Comparison of ENCODE assay signal across 21 cellular contexts in genomic region chr1:114472408-114472807, GRCh38. TPM values are rescaled to one million over a fixed set of nuclear protein-coding genes. Genes with fewer than 3 reads are reported as not detected.
DNase-seq lines count a peak whose midpoint lies in the region; ATAC-seq, FAIRE-seq and TF ChIP-seq lines count a peak whose summit lies in the region.
"Had no signal": no experiment of that assay in that cellular context is flagged by ENCODE, and none has a peak within 500 bp of the region (broad histone marks: within the 10 kb centered on the region; RNA-seq: fewer than 3 reads in every experiment).

No MANE protein-coding gene starts in this region.

- BruUV-seq in HepG2 (replicated peaks; lab: Mats Ljungman, UMichigan) (no TSS peak), HCT116 (replicated peaks; lab: Mats Ljungman, UMichigan) (no TSS peak)

- peaks cover 7% of the 10 kb centered on the region for H3K79me1 ChIP-seq in trophoblast cell (ENCODE audit: low read length)

- RAD21 ChIA-PET in HCT116 (lab: Charles Lee; ENCODE audit: low non-redundant PET in 1 of 2, low total read pairs in 2 of 2, uncharacterized antibody in 2 of 2, unreplicated experiment in 2 of 2): no interaction called here

- peaks cover 45 to 69% of the 10 kb centered on the region in 2 donors for H3K4me1 Mint-ChIP-seq in effector memory CD8-positive, alpha-beta T cell (ENCODE audit: low read depth in 2 of 2)

- H3K27me3 ChIP-seq in HepG2 (ENCODE audit: control insufficient read depth in 1 of 2, insufficient read depth in 2 of 2, low read length in 2 of 2): no peaks in the 10 kb centered on the region
- no peaks in the 10 kb centered on the region for H3K27me3 ChIP-seq in right lobe of liver
- no peaks in the 10 kb centered on the region for H3K27me3 ChIP-seq in HCT116 (ENCODE audit: insufficient read depth, low read length)
- no peaks in the 10 kb centered on the region for H3K27me3 ChIP-seq in trophoblast cell (ENCODE audit: insufficient read depth, low read length)
- H3K27me3 ChIP-seq in Karpas-422 (ENCODE audit: low read length): no peaks in the 10 kb centered on the region
- H3K27me3 ChIP-seq: BE2C had no signal

- no peak overlapping the region for H3K4me2 ChIP-seq in HepG2 (ENCODE audit: low read depth, low read length)
- peak overlapping the region; percentile 70 for H3K4me2 ChIP-seq in HCT116 (ENCODE audit: low read length)
- H3K4me2 ChIP-seq in trophoblast cell (ENCODE audit: low read length): no peak overlapping the region
- no peak overlapping the region for H3K4me2 ChIP-seq in Karpas-422 (ENCODE audit: low read depth, low read length, poor library complexity, severe bottlenecking)
- H3K4me2 ChIP-seq: A549 had no signal

- no peak overlapping the region for H3K14ac ChIP-seq in trophoblast cell (ENCODE audit: low read length)

- H2BK12ac ChIP-seq in trophoblast cell (ENCODE audit: low read length): no peak overlapping the region

- H2BK120ac ChIP-seq in trophoblast cell (ENCODE audit: insufficient read depth, low read length, poor library complexity): no peak overlapping the region

- H2BK5ac ChIP-seq in trophoblast cell (ENCODE audit: low read depth, low read length, poor library complexity): no peak overlapping the region

- H4K12ac ChIP-seq in trophoblast cell (ENCODE audit: low read depth, low read length): no peak overlapping the region

- H3K4ac ChIP-seq in trophoblast cell (ENCODE audit: low read depth, low read length): peak overlapping the region; percentile 91

- TF ChIP-seq CTCF in HepG2 (CRISPR knock-in tag; IDR thresholded peaks at IDR 0.05): no peak
- TF ChIP-seq CTCF in right lobe of liver (IDR thresholded peaks at IDR 0.05): no peak
- TF ChIP-seq CTCF in HCT116 (IDR thresholded peaks at IDR 0.05 in 2 of 3, conservative IDR thresholded peaks at IDR 0.05 in 1 of 3; ENCODE audit: borderline replicate concordance in 1 of 3, insufficient read depth in 1 of 3, low read depth in 2 of 3, low read length in 2 of 3): no peak

- TF ChIP-seq EP300 in HepG2 (IDR thresholded peaks at IDR 0.05; ENCODE audit: low read depth in 2 of 2, low read length in 2 of 2): no peak
- TF ChIP-seq EP300 in HepG2 (CRISPR knock-in tag; IDR thresholded peaks at IDR 0.05; ENCODE audit: borderline replicate concordance): no peak

- in situ Hi-C loops in HepG2 (cut with HindIII; ENCODE audit: extremely low pct_ligation_motif_present, low pct_unique_long_range_greater_than_20kb): no loop called here

- WGBS in HepG2 (ENCODE audit: low lambda C conversion rate): 100% methylated on average over 3 of the region's 3 CpGs
- 93% methylated on average over 3 of the region's 3 CpGs for WGBS in right lobe of liver (ENCODE audit: insufficient coverage, low coverage, low lambda C conversion rate, missing lambda C conversion rate)
- no CpG with 5 or more reads among the region's 3 CpGs for WGBS in trophoblast cell (ENCODE audit: extremely low coverage, insufficient coverage, insufficient read length)

- CTCF ChIA-PET in HepG2 (lab: Yijun Ruan, JAX; ENCODE audit: low intra/inter-chr PET ratio, low total read pairs): no interaction called here
- CTCF ChIA-PET in HCT116 (lab: Charles Lee): no interaction called here

- H3K9me3 Mint-ChIP-seq in effector memory CD8-positive, alpha-beta T cell: peaks cover 0 to 2% of the 10 kb centered on the region in 2 donors

- H3K27ac Mint-ChIP-seq in effector memory CD8-positive, alpha-beta T cell: peak overlapping the region; percentile 46 to 51
- H3K27ac Mint-ChIP-seq: HFFc6 had no signal

- H3K9ac ChIP-seq in HepG2 (ENCODE audit: insufficient read depth, low read depth, low read length) (no peak overlapping the region), HCT116 (ENCODE audit: low read length) (peak overlapping the region; percentile 49), trophoblast cell (ENCODE audit: low read length) (no peak overlapping the region), Karpas-422 (ENCODE audit: low read length) (no peak overlapping the region)

- TF ChIP-seq RAD21 in HepG2 (CRISPR knock-in tag; IDR thresholded peaks at IDR 0.05): no peak
- no peak for TF ChIP-seq RAD21 in HCT116 (IDR thresholded peaks at IDR 0.05; ENCODE audit: low read depth)

- H4K8ac ChIP-seq in trophoblast cell (ENCODE audit: low read depth, low read length): no peak overlapping the region

- H3K9me3 ChIP-seq in HepG2 (ENCODE audit: low read length) (no peaks in the 10 kb centered on the region), right lobe of liver (no peaks in the 10 kb centered on the region), HCT116 (ENCODE audit: control insufficient read depth in 1 of 2, insufficient read depth in 1 of 2, low read depth in 1 of 2, low read length in 2 of 2) (no peaks in the 10 kb centered on the region), trophoblast cell (ENCODE audit: insufficient read depth, low read depth, low read length) (no peaks in the 10 kb centered on the region), Karpas-422 (ENCODE audit: low read length) (no peaks in the 10 kb centered on the region)
- H3K9me3 ChIP-seq: A549, BE2C, HAP-1 had no signal

- FAIRE-seq in HepG2 (lab: Jason Lieb, UNC): no peak
- FAIRE-seq: A549, D721Med, GM12892, HTR-8/SVneo had no signal

- ATAC-seq in HepG2: no peak
- ATAC-seq in right lobe of liver: no peak
- no peak for ATAC-seq in HCT116
- ATAC-seq in effector memory CD8-positive, alpha-beta T cell (replicated peaks): no peak
- ATAC-seq: A549 had no signal

- H3K79me2 ChIP-seq in HepG2 (ENCODE audit: insufficient read depth, low read length) (peaks cover 96% of the 10 kb centered on the region), HCT116 (ENCODE audit: insufficient read depth, low read length) (peaks cover 92% of the 10 kb centered on the region), trophoblast cell (ENCODE audit: control insufficient read depth, insufficient read depth, low read length, poor library complexity) (peaks cover 20% of the 10 kb centered on the region), Karpas-422 (ENCODE audit: low read length) (peaks cover 100% of the 10 kb centered on the region)

- H3K9me2 ChIP-seq in HCT116 (ENCODE audit: insufficient read depth) (no peaks in the 10 kb centered on the region), Karpas-422 (replicated peaks; ENCODE audit: insufficient read depth, low read length) (no peaks in the 10 kb centered on the region)

- no peak overlapping the region for H2AK5ac ChIP-seq in trophoblast cell (ENCODE audit: low read length)

- H3K36me3 Mint-ChIP-seq in effector memory CD8-positive, alpha-beta T cell (ENCODE audit: insufficient read depth): peaks cover 7% of the 10 kb centered on the region

- H3K4me3 ChIP-seq in HepG2 (replicated peaks in 1 of 3; ENCODE audit: insufficient read depth in 1 of 3, low read depth in 2 of 3, low read length in 3 of 3) (no peak overlapping the region), right lobe of liver (no peak overlapping the region), HCT116 (replicated peaks in 1 of 2; ENCODE audit: low read depth in 1 of 2, low read length in 2 of 2) (no peak overlapping the region; a peak in 1 of 4 replicates), trophoblast cell (ENCODE audit: low read depth, low read length) (no peak overlapping the region), Karpas-422 (ENCODE audit: low read length) (no peak overlapping the region)
- H3K4me3 ChIP-seq: A549, HAP-1 had no signal

- H3K18ac ChIP-seq in trophoblast cell (ENCODE audit: low read length): no peak overlapping the region

- H3K27ac ChIP-seq in HepG2 (ENCODE audit: extremely low read length, insufficient read depth, low read length) (no peak overlapping the region), right lobe of liver (no peak overlapping the region), HCT116 (ENCODE audit: low read depth, low read length) (peak overlapping the region; percentile 95), trophoblast cell (ENCODE audit: low read depth, low read length) (no peak overlapping the region), Karpas-422 (ENCODE audit: low read length) (no peak overlapping the region)
- H3K27ac ChIP-seq: C4-2B had no signal

- no peak overlapping the region for H4K91ac ChIP-seq in trophoblast cell (ENCODE audit: low read depth, low read length)

- intact Hi-C loops in HepG2 (cut with micrococcal nuclease; ENCODE audit: unreplicated experiment): no loop called here
- intact Hi-C loops in right lobe of liver (cut with DNase I): no loop called here
- intact Hi-C loops in HCT116 (cut with micrococcal nuclease): loop anchor here (2.0 to 5.0 kb wide), 2 partner anchors 40 to 198 kb away; partner anchors contain the start of genes DENND2C and TRIM33

- no peak overlapping the region for H3K23ac ChIP-seq in trophoblast cell (ENCODE audit: low read length)

- POLR2A ChIA-PET in HepG2 (lab: Yijun Ruan, JAX): no interaction called here
- POLR2A ChIA-PET in HCT116 (lab: Charles Lee): no interaction called here

- H2AFZ ChIP-seq in HepG2 (ENCODE audit: low read length) (no peak overlapping the region), HCT116 (ENCODE audit: low read depth, low read length, poor library complexity, severe bottlenecking) (no peak overlapping the region), trophoblast cell (ENCODE audit: insufficient read depth, low read length, poor library complexity) (no peak overlapping the region), Karpas-422 (ENCODE audit: low read length) (no peak overlapping the region)

- H3K4me3 Mint-ChIP-seq in effector memory CD8-positive, alpha-beta T cell: peak overlapping the region in 1 of 2 donors; percentile 20
- H3K4me3 Mint-ChIP-seq: HFFc6 had no signal

- no peaks in the 10 kb centered on the region for H4K20me1 ChIP-seq in HepG2 (ENCODE audit: insufficient read depth, low read length)
- no peaks in the 10 kb centered on the region for H4K20me1 ChIP-seq in HCT116 (ENCODE audit: insufficient read depth)
- H4K20me1 ChIP-seq in Karpas-422 (ENCODE audit: insufficient read depth, low read depth, low read length): no peaks in the 10 kb centered on the region

- H3K36me3 ChIP-seq in HepG2 (replicated peaks in 1 of 2; ENCODE audit: control insufficient read depth in 1 of 2, insufficient read depth in 2 of 2, low read length in 2 of 2) (no peaks in the 10 kb centered on the region), right lobe of liver (no peaks in the 10 kb centered on the region), HCT116 (ENCODE audit: control insufficient read depth in 1 of 2, insufficient read depth in 2 of 2, low read length in 2 of 2) (no peaks in the 10 kb centered on the region), trophoblast cell (ENCODE audit: control insufficient read depth in 1 of 2, insufficient read depth in 2 of 2, low read length in 2 of 2) (peaks cover 4 to 8% of the 10 kb centered on the region in 2 experiments), Karpas-422 (ENCODE audit: insufficient read depth, low read length) (no peaks in the 10 kb centered on the region)
- H3K36me3 ChIP-seq: BE2C, HAP-1 had no signal

- no peak for DNase-seq in HepG2 (ENCODE audit: low spot score)
- no peak for DNase-seq in right lobe of liver
- no peak for DNase-seq in HCT116 (ENCODE audit: low read depth, low spot score)
- no peak for DNase-seq in effector memory CD8-positive, alpha-beta T cell
- DNase-seq in trophoblast cell: no peak
- DNase-seq in activated CD8-positive, alpha-beta memory T cell treated with anti-CD3 and anti-CD28 coated beads, Interleukin-2, amount 50 U/mL, for 4 hours: no peak
- DNase-seq in medulla oblongata (ENCODE audit: extremely low spot score): no peak
- no peak for DNase-seq in Karpas-422
- DNase-seq: BE2C; CD4-positive, alpha-beta memory T cell; DMS153; DND-41; GDM1; GOT3; HFFc6 had no signal

- no peaks in the 10 kb centered on the region for H3K27me3 Mint-ChIP-seq in effector memory CD8-positive, alpha-beta T cell
- H3K27me3 Mint-ChIP-seq: CD4-positive, alpha-beta memory T cell had no signal

- TF ChIP-seq POLR2A in HepG2 (IDR thresholded peaks at IDR 0.05; ENCODE audit: insufficient read depth in 1 of 2, low read depth in 2 of 2, low read length in 2 of 2): no peak
- TF ChIP-seq POLR2A in right lobe of liver (IDR thresholded peaks at IDR 0.05): no peak
- no peak for TF ChIP-seq POLR2A in HCT116 (IDR thresholded peaks at IDR 0.05; ENCODE audit: borderline replicate concordance, extremely low read depth, insufficient read depth, insufficient read length)

- H3K4me1 ChIP-seq in HepG2 (ENCODE audit: insufficient read depth, low read length): peaks cover 79% of the 10 kb centered on the region
- peaks cover 0 to 9% (median 4%) of the 10 kb centered on the region in 4 donors for H3K4me1 ChIP-seq in right lobe of liver
- H3K4me1 ChIP-seq in HCT116 (ENCODE audit: control insufficient read depth in 1 of 2, insufficient read depth in 2 of 2, low read length in 2 of 2): peaks cover 35 to 79% of the 10 kb centered on the region in 2 experiments
- peaks cover 7 to 10% of the 10 kb centered on the region in 2 experiments for H3K4me1 ChIP-seq in trophoblast cell (ENCODE audit: control insufficient read depth in 1 of 2, insufficient read depth in 2 of 2, low read length in 2 of 2)
- peaks cover 13% of the 10 kb centered on the region for H3K4me1 ChIP-seq in Karpas-422 (ENCODE audit: low read length)
- H3K4me1 ChIP-seq: BE2C had no signal

RNA-seq across cellular contexts. Expression of gene TRIM33, which starts 38.6 kb away (rescaled TPM):
- total RNA-seq in HepG2 (2016; rRNA removed; fragmentation: Illumina TruSeq; extraction: Trizol) (42.2 and 42.8 TPM in 2 replicates), right lobe of liver (10 to 100 TPM; 13.9 to 18.0 (median 15.0) TPM), HCT116 (2021; ENCODE audit: unreplicated experiment) (41.2 TPM)
- 8.8 and 9.0 TPM in 2 replicates for total RNA-seq in HepG2 (2016; cell fraction: cytosol; rRNA removed; fragmentation: Illumina TruSeq; extraction: Trizol; ENCODE audit: low read depth)
- total RNA-seq in HepG2 (2016; cell fraction: insoluble cytoplasmic fraction; rRNA removed; fragmentation: Illumina TruSeq; extraction: Trizol): 39.4 and 41.0 TPM in 2 replicates
- total RNA-seq in HepG2 (2016; cell fraction: membrane; rRNA removed; fragmentation: Illumina TruSeq; extraction: Trizol): 11.6 and 13.2 TPM in 2 replicates
- 54.1 and 54.2 TPM in 2 replicates for total RNA-seq in HepG2 (2016; cell fraction: nucleus; rRNA removed; fragmentation: Illumina TruSeq; extraction: Trizol)
- polyA plus RNA-seq in HepG2 (2011; rRNA removed): 31.0 and 35.5 TPM in 2 replicates
- polyA plus RNA-seq in HepG2 (2011; cell fraction: cytosol; rRNA removed): 12.2 and 14.5 TPM in 2 replicates
- polyA plus RNA-seq in HepG2 (2011; cell fraction: nucleus; rRNA removed): 28.4 and 29.4 TPM in 2 replicates
- 19.4 and 23.2 TPM in 2 replicates for polyA plus RNA-seq in HepG2 (2012)
- polyA plus RNA-seq in HepG2 (2016; cell fraction: cytosol; fragmentation: Illumina TruSeq; extraction: Trizol; ENCODE audit: low read depth): 0.87 and 0.88 TPM in 2 replicates
- polyA plus RNA-seq in HepG2 (2016; cell fraction: insoluble cytoplasmic fraction; fragmentation: Illumina TruSeq; extraction: Trizol; ENCODE audit: low read depth): 27.4 and 29.1 TPM in 2 replicates
- 2.7 and 3.4 TPM in 2 replicates for polyA plus RNA-seq in HepG2 (2016; cell fraction: membrane; fragmentation: Illumina TruSeq; extraction: Trizol; ENCODE audit: low read depth)
- 38.6 and 49.9 TPM in 2 replicates for polyA plus RNA-seq in HepG2 (2016; cell fraction: nucleus; fragmentation: Illumina TruSeq; extraction: Trizol; ENCODE audit: insufficient read depth, low read depth)
- 39.0 and 73.0 TPM in 2 replicates for polyA minus RNA-seq in HepG2 (2011; rRNA and poly(A)+ RNA removed; ENCODE audit: low replicate concordance)
- 30.9 and 38.0 TPM in 2 replicates for polyA minus RNA-seq in HepG2 (2011; cell fraction: cytosol; rRNA and poly(A)+ RNA removed)
- polyA minus RNA-seq in HepG2 (2011; cell fraction: nucleus; rRNA and poly(A)+ RNA removed): 91.8 and 97.2 TPM in 2 replicates
- 19.7 and 20.4 TPM in 2 replicates for polyA plus RNA-seq in HCT116 (2012)
- 110 and 120 TPM in 2 replicates for polyA plus RNA-seq in trophoblast cell (2013)
- total RNA-seq in Karpas-422 (2014; rRNA removed; shearing (Covaris generic); ENCODE audit: low replicate concordance): 38.0 and 78.9 TPM in 2 replicates
